Comparison of ENCODE assay signal across 12 cellular contexts in the genomic region with DNA sequence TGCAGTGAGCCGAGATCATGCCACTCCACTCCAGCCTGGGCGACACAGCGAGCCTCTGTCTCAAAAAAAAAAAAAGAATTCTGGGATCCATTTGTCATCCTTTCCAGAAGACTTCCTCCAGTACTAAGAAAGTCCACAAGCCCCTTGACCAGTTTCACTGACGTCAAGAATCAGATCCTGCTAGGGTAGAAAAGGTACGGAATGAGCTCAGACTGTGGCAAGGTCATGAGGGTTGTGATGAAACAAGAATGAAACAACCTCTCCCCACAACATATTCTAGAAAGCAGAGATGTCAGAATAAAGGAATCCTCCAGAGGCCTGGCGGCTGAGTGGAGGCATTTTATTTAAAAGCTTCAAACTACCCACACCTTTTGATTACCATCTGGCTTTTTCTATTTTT. TPM values are rescaled to one million over a fixed set of nuclear protein-coding genes. Genes with fewer than 3 reads are reported as not detected.
"Had no signal": no experiment of that assay in that cellular context is flagged by ENCODE, and none has a peak within 500 bp of the region (broad histone marks: within the 10 kb centered on the region; RNA-seq: fewer than 3 reads in every experiment).

No MANE protein-coding gene starts in this region.

- ATAC-seq: activated CD8-positive, alpha-beta T cell treated with anti-CD3 and anti-CD28 coated beads for 36 hours; foreskin keratinocyte; natural killer cell treated with Interleukin-12 subunit alpha and Interleukin-12 subunit beta and Interleukin-15 and Interleukin-18, amount 100 ng/mL, for 72 hours had no signal

- DNase-seq: activated CD8-positive, alpha-beta memory T cell treated with anti-CD3 and anti-CD28 coated beads, Interleukin-2, amount 50 U/mL, for 4 hours; activated CD8-positive, alpha-beta T cell treated with anti-CD3 and anti-CD28 coated beads for 36 hours; activated naive CD4-positive, alpha-beta T cell treated with anti-CD3 and anti-CD28 coated beads for 36 hours; amygdala; esophagus squamous epithelium; foreskin keratinocyte; immature natural killer cell; sigmoid colon; stimulated activated CD4-positive, alpha-beta T cell treated with anti-CD3 and anti-CD28 coated beads, Interleukin-12 subunit alpha, Interleukin-12 subunit beta, amount 100 ng/mL, for 4 hours had no signal

- H3K4me3 Mint-ChIP-seq: activated CD8-positive, alpha-beta T cell treated with anti-CD3 and anti-CD28 coated beads for 36 hours; activated naive CD4-positive, alpha-beta T cell treated with anti-CD3 and anti-CD28 coated beads for 36 hours; activated T-helper 1 cell treated with anti-CD3 and anti-CD28 coated beads, Interleukin-12 subunit alpha, Interleukin-12 subunit beta, Interleukin-2, Interleukin-4 antibody, amounts not matched to agents 30 ng/mL and 10 ng/mL and 1 ng/mL, durations not matched to agents 14 hours and 24 hours and 36 hours; immature natural killer cell; natural killer cell treated with Interleukin-12 subunit alpha and Interleukin-12 subunit beta and Interleukin-15 and Interleukin-18, amount 100 ng/mL, for 72 hours had no signal

- H3K27ac ChIP-seq: esophagus squamous epithelium, foreskin keratinocyte, sigmoid colon, tibial artery had no signal

- H3K36me3 ChIP-seq: sigmoid colon, tibial artery had no signal

- H3K36me3 Mint-ChIP-seq: natural killer cell treated with Interleukin-12 subunit alpha and Interleukin-12 subunit beta and Interleukin-15 and Interleukin-18, amount 100 ng/mL, for 72 hours had no signal

- H3K27me3 ChIP-seq: esophagus squamous epithelium, foreskin keratinocyte, sigmoid colon, tibial artery had no signal

- H3K27me3 Mint-ChIP-seq: activated CD8-positive, alpha-beta T cell treated with anti-CD3 and anti-CD28 coated beads for 36 hours; natural killer cell treated with Interleukin-12 subunit alpha and Interleukin-12 subunit beta and Interleukin-15 and Interleukin-18, amount 100 ng/mL, for 72 hours had no signal

- H3K4me3 ChIP-seq: esophagus squamous epithelium, sigmoid colon, tibial artery had no signal

- H3K9me3 Mint-ChIP-seq: activated CD8-positive, alpha-beta T cell treated with anti-CD3 and anti-CD28 coated beads for 36 hours; activated naive CD4-positive, alpha-beta T cell treated with anti-CD3 and anti-CD28 coated beads for 36 hours; activated T-helper 1 cell treated with anti-CD3 and anti-CD28 coated beads, Interleukin-12 subunit alpha, Interleukin-12 subunit beta, Interleukin-2, Interleukin-4 antibody, amounts not matched to agents 30 ng/mL and 10 ng/mL and 1 ng/mL, durations not matched to agents 14 hours and 24 hours and 36 hours; immature natural killer cell; natural killer cell treated with Interleukin-12 subunit alpha and Interleukin-12 subunit beta and Interleukin-15 and Interleukin-18, amount 100 ng/mL, for 72 hours had no signal

- H3K9me3 ChIP-seq: esophagus squamous epithelium, sigmoid colon, tibial artery had no signal

- H3K27ac Mint-ChIP-seq: activated naive CD4-positive, alpha-beta T cell treated with anti-CD3 and anti-CD28 coated beads for 36 hours; activated T-helper 1 cell treated with anti-CD3 and anti-CD28 coated beads, Interleukin-12 subunit alpha, Interleukin-12 subunit beta, Interleukin-2, Interleukin-4 antibody, amounts not matched to agents 30 ng/mL and 10 ng/mL and 1 ng/mL, durations not matched to agents 14 hours and 24 hours and 36 hours; natural killer cell treated with Interleukin-12 subunit alpha and Interleukin-12 subunit beta and Interleukin-15 and Interleukin-18, amount 100 ng/mL, for 72 hours had no signal

RNA-seq across cellular contexts. Expression of a gene that starts 47.7 kb away (rescaled TPM):
- polyA plus RNA-seq: immature natural killer cell had no signal
